30 cellular contexts compared by ENCODE assay signal in the genomic region with DNA sequence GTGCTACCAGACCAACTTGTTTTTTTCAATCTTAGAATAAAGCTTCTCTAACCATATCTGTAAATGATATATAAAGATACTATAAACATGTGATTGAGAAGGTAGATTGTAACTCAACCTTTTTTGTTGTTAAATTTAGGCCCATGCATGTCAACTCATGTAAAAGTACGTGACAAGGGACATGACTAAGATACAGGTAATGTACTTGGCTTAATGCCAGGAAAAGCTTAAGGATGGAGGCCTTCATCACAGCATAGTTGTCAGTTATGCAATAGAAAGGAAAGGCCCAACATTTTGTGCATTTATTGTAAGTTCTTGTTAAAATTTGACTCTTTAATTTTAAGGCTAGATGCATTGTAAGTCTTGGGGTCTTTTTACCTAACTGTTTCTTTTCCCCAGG.
DNase-seq lines count a peak whose midpoint lies in the region; ATAC-seq, FAIRE-seq and TF ChIP-seq lines count a peak whose summit lies in the region.
"Had no signal": no experiment of that assay in that cellular context is flagged by ENCODE, and none has a peak within 500 bp of the region (broad histone marks: within the 10 kb centered on the region; RNA-seq: fewer than 3 reads in every experiment).

No MANE protein-coding gene starts in this region.

- no peak overlapping the region for H3K27ac Mint-ChIP-seq in T-helper 17 cell
- H3K27ac Mint-ChIP-seq in naive thymus-derived CD8-positive, alpha-beta T cell, result no peak overlapping the region
- H3K27ac Mint-ChIP-seq: activated naive CD8-positive, alpha-beta T cell; CD14-positive monocyte had no signal

- peak; percentile 36 for DNase-seq in NCI-H2171 treated with DMSO at 0.1 percent for 48 hours (lab: John Stamatoyannopoulos, UW)
- DNase-seq in NCI-H2171 (lab: John Stamatoyannopoulos, UW), result no peak
- DNase-seq in HT-29 (ENCODE audit: low spot score), result peak; percentile 2
- DNase-seq in PC-3, result peak; percentile 95
- peak; percentile 20 for DNase-seq in fibroblast of pulmonary artery (ENCODE audit: low read depth)
- DNase-seq in T-helper 17 cell, result no peak
- no peak for DNase-seq in naive thymus-derived CD8-positive, alpha-beta T cell
- DNase-seq in GM12891 (ENCODE audit: insufficient read length, low spot score), result no peak
- DNase-seq: activated CD4-positive, alpha-beta T cell treated with anti-CD3 and anti-CD28 coated beads for 48 hours; activated effector memory CD4-positive, alpha-beta T cell treated with Interleukin-2 at 50 U/mL for 16 hours; effector memory CD4-positive, alpha-beta T cell; erythroblast; GOT3; NCI-H1436 treated with DMSO at 0.1 percent for 48 hours; NCI-H2107; NCI-H510A treated with DMSO at 0.1 percent for 48 hours; right cardiac atrium; spleen; stimulated activated CD4-positive, alpha-beta T cell treated with anti-CD3 and anti-CD28 coated beads, Interleukin-2, amount 100 ng/mL, for 24 hours; stimulated activated naive CD8-positive, alpha-beta T cell treated with anti-CD3 and anti-CD28 coated beads, Interleukin-15, Interleukin-2, amounts not matched to agents 100 U/mL and 50 U/mL, for 24 hours; testis had no signal

- no TSS peak for BruUV-seq in PC-3 (replicated peaks; lab: Mats Ljungman, UMichigan)

- peaks cover 10% of the 10 kb centered on the region for H3F3A ChIP-seq in PC-3 (ENCODE audit: low read length, unreplicated experiment)

- H3K9ac ChIP-seq in PC-3 (ENCODE audit: low read length), result peak overlapping the region; percentile 69
- H3K9ac ChIP-seq: KMS-11 had no signal

- peak overlapping the region; percentile 95 for H3K27ac ChIP-seq in PC-3 (ENCODE audit: low read length)
- H3K27ac ChIP-seq: ascending aorta, coronary artery, KMS-11, spleen, testis had no signal

- no peak for FAIRE-seq in GM12891 (lab: Jason Lieb, UNC)
- FAIRE-seq: A204.1, GM18507, islet of Langerhans, RCC 7860 had no signal

- H3K4me3 ChIP-seq in PC-3 (ENCODE audit: low read length) (no peak overlapping the region), fibroblast of pulmonary artery (replicated peaks; ENCODE audit: low read depth, low read length) (no peak overlapping the region)
- H3K4me3 ChIP-seq: ascending aorta, coronary artery, spleen, testis had no signal

- no peak for TF ChIP-seq POLR2A in GM12891 (IDR thresholded peaks at IDR 0.05; ENCODE audit: low read depth, low read length)

- no peaks in the 10 kb centered on the region for H3K27me3 Mint-ChIP-seq in T-helper 17 cell
- H3K27me3 Mint-ChIP-seq in naive thymus-derived CD8-positive, alpha-beta T cell, result no peaks in the 10 kb centered on the region
- H3K27me3 Mint-ChIP-seq: activated naive CD8-positive, alpha-beta T cell had no signal

- TF ChIP-seq CTCF in PC-3 (conservative IDR thresholded peaks at IDR 0.05; ENCODE audit: low read depth, low read length), result no peak
- TF ChIP-seq CTCF in fibroblast of pulmonary artery (IDR thresholded peaks at IDR 0.05; ENCODE audit: low read length, missing control alignments), result no peak

- no peaks in the 10 kb centered on the region for H4K20me1 ChIP-seq in PC-3 (ENCODE audit: low read length)

- H3K9me3 Mint-ChIP-seq in naive thymus-derived CD8-positive, alpha-beta T cell, result peaks cover 0 to 19% (median 0%) of the 10 kb centered on the region in 9 donors
- H3K9me3 Mint-ChIP-seq: CD14-positive monocyte had no signal

- no peaks in the 10 kb centered on the region for H3K9me2 ChIP-seq in PC-3 (replicated peaks; ENCODE audit: low read length)

- H3K9me3 ChIP-seq in PC-3 (ENCODE audit: low read length) (no peaks in the 10 kb centered on the region), T-helper 17 cell (ENCODE audit: control insufficient read depth, low read length, poor library complexity, severe bottlenecking) (no peaks in the 10 kb centered on the region)
- H3K9me3 ChIP-seq: ascending aorta, spleen, testis had no signal

- CTCF ChIA-PET in PC-3 (lab: Charles Lee), result interaction anchor here (0.7 kb wide), 1 partner anchor 29 kb away, joined by 3 read pairs; no protein-coding TSS in a partner anchor

- peak; percentile 30 for ATAC-seq in PC-3
- no peak for ATAC-seq in T-helper 17 cell
- no peak for ATAC-seq in naive thymus-derived CD8-positive, alpha-beta T cell
- ATAC-seq: right cardiac atrium; stimulated activated naive CD8-positive, alpha-beta T cell treated with anti-CD3 and anti-CD28 coated beads, Interleukin-15, Interleukin-2, amounts not matched to agents 100 U/mL and 50 U/mL, for 24 hours had no signal

- H3K36me3 Mint-ChIP-seq in T-helper 17 cell (ENCODE audit: low read depth), result peaks cover 2% of the 10 kb centered on the region
- H3K36me3 Mint-ChIP-seq in naive thymus-derived CD8-positive, alpha-beta T cell, result peaks cover 0 to 8% (median 4%) of the 10 kb centered on the region in 3 donors
- H3K36me3 Mint-ChIP-seq: CD14-positive monocyte had no signal

- H3K4me2 ChIP-seq in PC-3 (ENCODE audit: low read length), result peak overlapping the region; percentile 43
- H3K4me2 ChIP-seq: KMS-11 had no signal

- no peak overlapping the region for H2AFZ ChIP-seq in PC-3 (ENCODE audit: low read length)

- no peak overlapping the region for H3K4me3 Mint-ChIP-seq in T-helper 17 cell
- no peak overlapping the region for H3K4me3 Mint-ChIP-seq in naive thymus-derived CD8-positive, alpha-beta T cell
- H3K4me3 Mint-ChIP-seq: activated naive CD8-positive, alpha-beta T cell; CD14-positive monocyte had no signal

- no peaks in the 10 kb centered on the region for H3K79me2 ChIP-seq in PC-3 (ENCODE audit: low read length)

- H3K4me1 Mint-ChIP-seq in T-helper 17 cell, result no peaks in the 10 kb centered on the region
- peaks cover 0 to 3% (median 0%) of the 10 kb centered on the region in 4 donors for H3K4me1 Mint-ChIP-seq in naive thymus-derived CD8-positive, alpha-beta T cell
- H3K4me1 Mint-ChIP-seq: CD14-positive monocyte had no signal

- intact Hi-C loops in PC-3 (cut with micrococcal nuclease), result no loop called here

- POLR2A ChIA-PET in PC-3 (lab: Charles Lee; ENCODE audit: unreplicated experiment), result no interaction called here
- POLR2A ChIA-PET in naive thymus-derived CD8-positive, alpha-beta T cell (lab: Charles Lee), result no interaction called here

- peaks cover 31% of the 10 kb centered on the region for H3K4me1 ChIP-seq in PC-3 (ENCODE audit: insufficient read depth, low read length)
- H3K4me1 ChIP-seq: ascending aorta, spleen, testis had no signal

- no peaks in the 10 kb centered on the region for H3K27me3 ChIP-seq in PC-3 (ENCODE audit: low read length)
- H3K27me3 ChIP-seq: ascending aorta, spleen, testis had no signal

- no peaks in the 10 kb centered on the region for H3K36me3 ChIP-seq in PC-3 (ENCODE audit: low read depth, low read length)
- H3K36me3 ChIP-seq: ascending aorta, spleen had no signal

TF ChIP-seq in GM12891, 5 proteins besides CTCF, POLR2A, EP300 and RAD21:
- TF ChIP-seq POLR2AphosphoS5 (IDR thresholded peaks at IDR 0.05; ENCODE audit: low read depth, low read length) (no peak), POU2F2 (IDR thresholded peaks at IDR 0.05; ENCODE audit: low read depth, low read length) (no peak), PAX5 (IDR thresholded peaks at IDR 0.05; ENCODE audit: insufficient read depth, low read length, severe bottlenecking) (no peak), TAF1 (IDR thresholded peaks at IDR 0.05; ENCODE audit: low read depth, low read length) (no peak), SPI1 (IDR thresholded peaks at IDR 0.05; ENCODE audit: low read depth, low read length) (no peak)

Comparison
In these comparisons a context has a peak if more than half of its experiments do, and no peak if none do; other contexts are left out.
1. DNase-seq: peak in NCI-H2171 treated with DMSO at 0.1 percent for 48 hours (single experiment), HT-29 (single experiment), PC-3 (single experiment) and fibroblast of pulmonary artery (single experiment); none in NCI-H2171 (single experiment), T-helper 17 cell (0 of 3), naive thymus-derived CD8-positive, alpha-beta T cell (0 of 10) and GM12891 (single experiment).